8 cellular contexts compared by ENCODE assay signal in genomic region chr9:131738838-131739191, GRCh38. TPM values are rescaled to one million over a fixed set of nuclear protein-coding genes. Genes with fewer than 3 reads are reported as not detected.
DNase-seq lines count a peak whose midpoint lies in the region; ATAC-seq, FAIRE-seq and TF ChIP-seq lines count a peak whose summit lies in the region.

No MANE protein-coding gene starts in this region.

- H3K4me1 Mint-ChIP-seq in stimulated activated naive CD8-positive, alpha-beta T cell treated with anti-CD3 and anti-CD28 coated beads, Interleukin-15, Interleukin-2, amounts not matched to agents 100 ng/mL and 50 ng/mL, for 24 hours (ENCODE audit: low read depth) = peaks cover 63% of the 10 kb centered on the region
- H3K4me1 Mint-ChIP-seq in activated T-helper 1 cell treated with anti-CD3 and anti-CD28 coated beads, Interleukin-12 subunit alpha, Interleukin-12 subunit beta, Interleukin-2, Interleukin-4 antibody, amounts not matched to agents 30 ng/mL and 10 ng/mL and 1 ng/mL, durations not matched to agents 14 hours and 24 hours and 36 hours (ENCODE audit: low read depth) = peaks cover 62% of the 10 kb centered on the region

- no peak for ATAC-seq in stimulated activated naive CD8-positive, alpha-beta T cell treated with anti-CD3 and anti-CD28 coated beads, Interleukin-15, Interleukin-2, amounts not matched to agents 100 U/mL and 50 U/mL, for 24 hours

- H3K27ac ChIP-seq in subcutaneous abdominal adipose tissue (ENCODE audit: low read depth, low read length) = peak overlapping the region; percentile 87

- H3K27me3 ChIP-seq in subcutaneous abdominal adipose tissue (ENCODE audit: control insufficient read depth in 5 of 5, insufficient read depth in 4 of 5, low read length in 5 of 5) = no peaks in the 10 kb centered on the region

- H3K4me3 Mint-ChIP-seq in stimulated activated naive CD8-positive, alpha-beta T cell treated with anti-CD3 and anti-CD28 coated beads, Interleukin-15, Interleukin-2, amounts not matched to agents 100 ng/mL and 50 ng/mL, for 24 hours = peak overlapping the region; percentile 97
- H3K4me3 Mint-ChIP-seq in activated T-helper 1 cell treated with anti-CD3 and anti-CD28 coated beads, Interleukin-12 subunit alpha, Interleukin-12 subunit beta, Interleukin-2, Interleukin-4 antibody, amounts not matched to agents 30 ng/mL and 10 ng/mL and 1 ng/mL, durations not matched to agents 14 hours and 24 hours and 36 hours = peak overlapping the region; percentile 92

- intact Hi-C loops in activated T-helper 1 cell treated with anti-CD3 and anti-CD28 coated beads, Interleukin-12 subunit alpha, Interleukin-12 subunit beta, Interleukin-2, Interleukin-4 antibody, amounts not matched to agents 30 ng/mL and 10 ng/mL and 1 ng/mL, durations not matched to agents 14 hours and 24 hours and 36 hours (cut with micrococcal nuclease) = loop anchor here (1.0 to 5.0 kb wide), 3 partner anchors 10 to 148 kb away; no protein-coding TSS in a partner anchor

- TF ChIP-seq POLR2A in GM12892 (IDR thresholded peaks at IDR 0.05; ENCODE audit: low read depth, low read length) = no peak

- FAIRE-seq in GM12892 (lab: Jason Lieb, UNC) = no peak

- H3K27ac Mint-ChIP-seq in stimulated activated naive CD8-positive, alpha-beta T cell treated with anti-CD3 and anti-CD28 coated beads, Interleukin-15, Interleukin-2, amounts not matched to agents 100 ng/mL and 50 ng/mL, for 24 hours = peak overlapping the region; percentile 95
- H3K27ac Mint-ChIP-seq in activated T-helper 1 cell treated with anti-CD3 and anti-CD28 coated beads, Interleukin-12 subunit alpha, Interleukin-12 subunit beta, Interleukin-2, Interleukin-4 antibody, amounts not matched to agents 30 ng/mL and 10 ng/mL and 1 ng/mL, durations not matched to agents 14 hours and 24 hours and 36 hours = peak overlapping the region; percentile 83

- H3K4me1 ChIP-seq in subcutaneous abdominal adipose tissue (ENCODE audit: control insufficient read depth in 5 of 5, insufficient read depth in 5 of 5, low read length in 5 of 5) = peaks cover 10 to 48% (median 46%) of the 10 kb centered on the region in 5 donors

- H3K36me3 ChIP-seq in subcutaneous abdominal adipose tissue (ENCODE audit: control insufficient read depth in 5 of 5, insufficient read depth in 5 of 5, low read length in 5 of 5) = peaks cover 0 to 5% (median 0%) of the 10 kb centered on the region in 5 donors

- no peaks in the 10 kb centered on the region for H3K27me3 Mint-ChIP-seq in stimulated activated naive CD8-positive, alpha-beta T cell treated with anti-CD3 and anti-CD28 coated beads, Interleukin-15, Interleukin-2, amounts not matched to agents 100 ng/mL and 50 ng/mL, for 24 hours
- H3K27me3 Mint-ChIP-seq in activated T-helper 1 cell treated with anti-CD3 and anti-CD28 coated beads, Interleukin-12 subunit alpha, Interleukin-12 subunit beta, Interleukin-2, Interleukin-4 antibody, amounts not matched to agents 30 ng/mL and 10 ng/mL and 1 ng/mL, durations not matched to agents 14 hours and 24 hours and 36 hours (ENCODE audit: insufficient read depth) = no peaks in the 10 kb centered on the region

- DNase-seq in stimulated activated naive CD8-positive, alpha-beta T cell treated with anti-CD3 and anti-CD28 coated beads, Interleukin-15, Interleukin-2, amounts not matched to agents 100 U/mL and 50 U/mL, for 24 hours = no peak
- DNase-seq in activated T-helper 1 cell treated with anti-CD3 and anti-CD28 coated beads, Interleukin-12 subunit alpha, Interleukin-12 subunit beta, Interleukin-2, Interleukin-4 antibody, amounts not matched to agents 30 ng/mL and 10 ng/mL and 1 ng/mL, durations not matched to agents 14 hours and 24 hours and 36 hours (ENCODE audit: low spot score) = no peak
- DNase-seq in iPS-NIHi11 (ENCODE audit: low spot score) (peak; percentile 53), NCI-H2196 treated with DMSO at 0.1 percent for 48 hours (lab: John Stamatoyannopoulos, UW; ENCODE audit: unreplicated experiment) (no peak), SHP77 (lab: John Stamatoyannopoulos, UW) (no peak), GM12892 (ENCODE audit: insufficient read length) (no peak)

- no peaks in the 10 kb centered on the region for H3K9me3 Mint-ChIP-seq in stimulated activated naive CD8-positive, alpha-beta T cell treated with anti-CD3 and anti-CD28 coated beads, Interleukin-15, Interleukin-2, amounts not matched to agents 100 ng/mL and 50 ng/mL, for 24 hours
- H3K9me3 Mint-ChIP-seq in activated T-helper 1 cell treated with anti-CD3 and anti-CD28 coated beads, Interleukin-12 subunit alpha, Interleukin-12 subunit beta, Interleukin-2, Interleukin-4 antibody, amounts not matched to agents 30 ng/mL and 10 ng/mL and 1 ng/mL, durations not matched to agents 14 hours and 24 hours and 36 hours = no peaks in the 10 kb centered on the region

- H3K9me3 ChIP-seq in subcutaneous abdominal adipose tissue (ENCODE audit: control insufficient read depth in 5 of 5, low read length in 5 of 5) = no peaks in the 10 kb centered on the region

- H3K9ac ChIP-seq in subcutaneous abdominal adipose tissue (ENCODE audit: low read length in 5 of 5) = peak overlapping the region; percentile 13 to 90 (median 71)

- peaks cover 23% of the 10 kb centered on the region for H3K36me3 Mint-ChIP-seq in stimulated activated naive CD8-positive, alpha-beta T cell treated with anti-CD3 and anti-CD28 coated beads, Interleukin-15, Interleukin-2, amounts not matched to agents 100 ng/mL and 50 ng/mL, for 24 hours (ENCODE audit: low read depth)
- peaks cover 27% of the 10 kb centered on the region for H3K36me3 Mint-ChIP-seq in activated T-helper 1 cell treated with anti-CD3 and anti-CD28 coated beads, Interleukin-12 subunit alpha, Interleukin-12 subunit beta, Interleukin-2, Interleukin-4 antibody, amounts not matched to agents 30 ng/mL and 10 ng/mL and 1 ng/mL, durations not matched to agents 14 hours and 24 hours and 36 hours (ENCODE audit: low read depth)

- peak overlapping the region; percentile 77 to 88 (median 84) for H3K4me3 ChIP-seq in subcutaneous abdominal adipose tissue (ENCODE audit: low read depth in 1 of 5, low read length in 5 of 5)

RNA-seq across cellular contexts. Expression of gene RAPGEF1, which starts 1.1 kb away (rescaled TPM):
- total RNA-seq in activated T-helper 1 cell treated with anti-CD3 and anti-CD28 coated beads, Interleukin-12 subunit alpha, Interleukin-12 subunit beta, Interleukin-2, Interleukin-4 antibody, amounts not matched to agents 30 ng/mL and 10 ng/mL and 1 ng/mL, durations not matched to agents 14 hours and 24 hours and 36 hours = 168 and 172 TPM in 2 replicates
- 58.6 TPM for polyA plus RNA-seq in GM12892 (2012; ENCODE audit: missing spikeins)
